Comparison of ENCODE assay signal across 12 cellular contexts in the genomic region with DNA sequence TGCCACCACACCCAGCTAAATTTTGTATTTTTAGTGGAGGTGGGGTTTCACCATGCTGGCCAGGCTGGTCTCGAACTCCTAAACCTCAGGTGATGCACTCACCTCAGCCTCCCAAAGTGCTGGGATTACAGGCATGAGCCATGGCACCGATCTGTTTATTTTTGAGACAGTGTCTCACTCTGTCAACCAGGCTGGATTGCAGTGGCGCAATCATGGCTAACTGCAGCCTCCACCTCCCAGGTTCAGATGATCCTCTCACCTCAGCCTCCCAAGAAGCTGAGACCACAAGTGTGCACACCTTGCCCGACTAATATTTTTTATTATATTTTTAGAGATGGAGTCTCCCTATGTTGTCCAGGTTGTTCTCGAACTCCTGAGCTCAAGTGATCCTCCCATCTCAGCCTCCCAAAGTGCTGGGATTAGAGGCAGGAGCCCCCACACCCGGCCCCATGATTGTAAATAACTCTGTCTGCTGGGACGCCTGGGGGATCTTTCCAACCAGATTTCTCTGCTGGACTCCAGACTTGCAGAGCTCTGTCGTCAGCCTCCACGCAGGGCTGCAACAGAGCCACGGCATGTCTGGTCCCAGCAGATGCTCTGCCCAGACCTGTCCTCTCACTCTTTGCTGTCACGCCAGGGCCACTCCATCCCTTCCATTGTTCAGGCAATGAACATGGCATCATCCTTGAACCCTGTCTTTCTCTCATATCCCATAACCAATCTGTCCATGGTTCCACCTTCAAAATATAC.
"Had no signal": no experiment of that assay in that cellular context is flagged by ENCODE, and none has a peak within 500 bp of the region (broad histone marks: within the 10 kb centered on the region; RNA-seq: fewer than 3 reads in every experiment).

No MANE protein-coding gene starts in this region.

- DNase-seq: activated CD4-positive, alpha-beta memory T cell treated with anti-CD3 and anti-CD28 coated beads, Interleukin-2, amount 10 ng/mL, durations not matched to agents 7 days and 5 days; activated T-cell treated with anti-CD3 and anti-CD28 coated beads, Interleukin-2, amount 50 U/mL, for 48 hours; caudate nucleus; cortex of kidney; effector memory CD8-positive, alpha-beta T cell; erythroblast; retina; T-helper 9 cell had no signal

- ATAC-seq: effector memory CD8-positive, alpha-beta T cell had no signal

- H3K27ac Mint-ChIP-seq: activated CD4-positive, alpha-beta memory T cell treated with anti-CD3 and anti-CD28 coated beads, Interleukin-2, amount 10 ng/mL, durations not matched to agents 7 days and 5 days had no signal

- H3K27ac ChIP-seq: parathyroid adenoma, tibial nerve had no signal

- H3K9me3 Mint-ChIP-seq: activated CD4-positive, alpha-beta memory T cell treated with anti-CD3 and anti-CD28 coated beads, Interleukin-2, amount 10 ng/mL, durations not matched to agents 7 days and 5 days; effector memory CD8-positive, alpha-beta T cell had no signal

- H3K27me3 Mint-ChIP-seq: activated CD4-positive, alpha-beta memory T cell treated with anti-CD3 and anti-CD28 coated beads, Interleukin-2, amount 10 ng/mL, durations not matched to agents 7 days and 5 days; effector memory CD8-positive, alpha-beta T cell; memory B cell had no signal

- H3K4me3 Mint-ChIP-seq: activated CD4-positive, alpha-beta memory T cell treated with anti-CD3 and anti-CD28 coated beads, Interleukin-2, amount 10 ng/mL, durations not matched to agents 7 days and 5 days; memory B cell; neural crest cell had no signal
